In genomic region chr2:39839261-39839848, GRCh38 we compare ENCODE assay signal across 1 cellular context.
TF ChIP-seq lines count a peak whose summit lies in the region.

No MANE protein-coding gene starts in this region.

TF ChIP-seq in GM23338, 12 proteins besides CTCF, POLR2A, EP300 and RAD21 (continued from another document):
- TF ChIP-seq ZNF462 (CRISPR knock-in tag; IDR thresholded peaks at IDR 0.05): no peak
- no peak for TF ChIP-seq NANOG (IDR thresholded peaks at IDR 0.05; ENCODE audit: borderline replicate concordance)
- no peak for TF ChIP-seq ZNF331 (CRISPR knock-in tag; IDR thresholded peaks at IDR 0.05; ENCODE audit: low read depth)
- no peak for TF ChIP-seq CREB1 (CRISPR knock-in tag; IDR thresholded peaks at IDR 0.05; ENCODE audit: low read depth)
- TF ChIP-seq REST (IDR thresholded peaks at IDR 0.05; ENCODE audit: unreplicated experiment): no peak
- TF ChIP-seq POLR2AphosphoS5 (IDR thresholded peaks at IDR 0.05; ENCODE audit: low read depth): no peak
- TF ChIP-seq STAT1 (IDR thresholded peaks at IDR 0.05; ENCODE audit: unreplicated experiment): no peak
- no peak for TF ChIP-seq EZH2phosphoT487 (IDR thresholded peaks at IDR 0.05; ENCODE audit: unreplicated experiment)
- no peak for TF ChIP-seq ZNF114 (CRISPR knock-in tag; IDR thresholded peaks at IDR 0.05)
